Comparison of ENCODE assay signal across 8 cellular contexts in genomic region chr6:158999669-159000403, GRCh38. TPM values are rescaled to one million over a fixed set of nuclear protein-coding genes. Genes with fewer than 3 reads are reported as not detected.
A peak's percentile ranks its signal among the peaks of the same experiment; 100 is the strongest.
DNase-seq lines count a peak whose midpoint lies in the region; ATAC-seq, FAIRE-seq and TF ChIP-seq lines count a peak whose summit lies in the region.

TSS of gene RSPH3 (minus strand) at chr6:159000202. CDS start at chr6:158999550, 652 bp downstream.

- H3K27me3 Mint-ChIP-seq in naive thymus-derived CD4-positive, alpha-beta T cell, result no peaks in the 10 kb centered on the region
- H3K27me3 Mint-ChIP-seq in stimulated activated memory B cell treated with anti-CD40 and anti-IgM and Interleukin-4, amounts not matched to agents 10 μg/mL and 1 μg/mL and 100 μg/mL, for 72 hours, result no peaks in the 10 kb centered on the region

- in situ Hi-C loops in GM23248 (cut with MboI), result no loop called here

- CTCF ChIA-PET in naive thymus-derived CD4-positive, alpha-beta T cell (lab: Charles Lee), result interaction anchor here (0.5 to 2.3 kb wide), 7 partner anchors 9 to 539 kb away, joined by 3 to 12 read pairs (median 3); no protein-coding TSS in a partner anchor

- H3K4me3 Mint-ChIP-seq in naive thymus-derived CD4-positive, alpha-beta T cell, result peak within 1 kb of the TSS; percentile 88 to 99 (median 98)
- peak within 1 kb of the TSS; percentile 97 for H3K4me3 Mint-ChIP-seq in stimulated activated memory B cell treated with anti-CD40 and anti-IgM and Interleukin-4, amounts not matched to agents 10 μg/mL and 1 μg/mL and 100 μg/mL, for 72 hours

- FAIRE-seq in RCC 7860 (lab: Jason Lieb, UNC), result peak; percentile 58

- WGBS in GM23248 (ENCODE audit: low coverage in 1 of 2, low lambda C conversion rate in 2 of 2, missing lambda C conversion rate in 2 of 2), 2 experiments, result 1 to 2% methylated on average over 39 of the region's 49 CpGs

- peak within 1 kb of the TSS; percentile 86 for H2AFZ ChIP-seq in GM23248
- H2AFZ ChIP-seq in Karpas-422 (ENCODE audit: low read length), result peak within 1 kb of the TSS; percentile 89
- H2AFZ ChIP-seq in fibroblast of lung (ENCODE audit: low read length), result peak within 1 kb of the TSS; percentile 97

- peaks cover 18% of the 10 kb centered on the region for H3K4me1 ChIP-seq in GM23248 (ENCODE audit: insufficient read depth)
- H3K4me1 ChIP-seq in Karpas-422 (ENCODE audit: low read length), result peaks cover 17% of the 10 kb centered on the region
- H3K4me1 ChIP-seq in fibroblast of lung (ENCODE audit: control insufficient read depth, extremely low read depth, insufficient read depth, low read length), result peaks cover 7% of the 10 kb centered on the region
- peaks cover 7 to 16% of the 10 kb centered on the region in 2 donors for H3K4me1 ChIP-seq in naive thymus-derived CD4-positive, alpha-beta T cell (ENCODE audit: control insufficient read depth in 2 of 2, insufficient read depth in 2 of 2, low read length in 2 of 2)

- H3K36me3 ChIP-seq in GM23248 (ENCODE audit: low read depth), result no peaks in the 10 kb centered on the region
- H3K36me3 ChIP-seq in Karpas-422 (ENCODE audit: insufficient read depth, low read length), result no peaks in the 10 kb centered on the region
- H3K36me3 ChIP-seq in fibroblast of lung (ENCODE audit: control insufficient read depth, insufficient read depth, low read length), result no peaks in the 10 kb centered on the region
- peaks cover 0 to 7% (median 5%) of the 10 kb centered on the region in 3 experiments for H3K36me3 ChIP-seq in naive thymus-derived CD4-positive, alpha-beta T cell (ENCODE audit: control insufficient read depth in 2 of 3, insufficient read depth in 3 of 3, low read length in 3 of 3)

- H3K9me2 ChIP-seq in GM23248 (ENCODE audit: insufficient read depth), result no peaks in the 10 kb centered on the region
- H3K9me2 ChIP-seq in Karpas-422 (replicated peaks; ENCODE audit: insufficient read depth, low read length), result no peaks in the 10 kb centered on the region

- H3K79me2 ChIP-seq in GM23248 (ENCODE audit: insufficient read depth), result peaks cover 3% of the 10 kb centered on the region
- no peaks in the 10 kb centered on the region for H3K79me2 ChIP-seq in Karpas-422 (ENCODE audit: low read length)
- no peaks in the 10 kb centered on the region for H3K79me2 ChIP-seq in fibroblast of lung (ENCODE audit: control insufficient read depth, insufficient read depth, low read length)

- peak; percentile 93 for ATAC-seq in naive thymus-derived CD4-positive, alpha-beta T cell
- ATAC-seq in stimulated activated memory B cell treated with anti-CD40 and anti-IgM and Interleukin-4, amounts not matched to agents 10 μg/mL and 1 μg/mL and 100 μg/mL, for 72 hours, result peak; percentile 94

- intact Hi-C loops in naive thymus-derived CD4-positive, alpha-beta T cell (cut with micrococcal nuclease), result loop anchor here (1.0 to 2.0 kb wide), 5 partner anchors 9 to 131 kb away; no protein-coding TSS in a partner anchor

- H3K9ac ChIP-seq in GM23248 (peak within 1 kb of the TSS; percentile 86), Karpas-422 (ENCODE audit: low read length) (peak within 1 kb of the TSS; percentile 90), fibroblast of lung (ENCODE audit: insufficient read depth, low read length) (peak within 1 kb of the TSS; percentile 70)

- H3K27ac ChIP-seq in GM23248, result peak within 1 kb of the TSS; percentile 85
- H3K27ac ChIP-seq in Karpas-422 (ENCODE audit: low read length), result peak within 1 kb of the TSS; percentile 70
- H3K27ac ChIP-seq in fibroblast of lung (ENCODE audit: insufficient read depth, low read length), result peak within 1 kb of the TSS; percentile 74
- H3K27ac ChIP-seq in naive thymus-derived CD4-positive, alpha-beta T cell (ENCODE audit: low read depth, low read length), result peak within 1 kb of the TSS; percentile 76

- H3K27me3 ChIP-seq in GM23248 (replicated peaks; ENCODE audit: insufficient read depth) (no peaks in the 10 kb centered on the region), Karpas-422 (ENCODE audit: low read length) (no peaks in the 10 kb centered on the region), fibroblast of lung (ENCODE audit: control insufficient read depth, insufficient read depth, low read length) (no peaks in the 10 kb centered on the region)
- no peaks in the 10 kb centered on the region for H3K27me3 ChIP-seq in naive thymus-derived CD4-positive, alpha-beta T cell (ENCODE audit: control insufficient read depth in 2 of 2, insufficient read depth in 2 of 2, low read length in 2 of 2)

- peaks cover 16 to 35% (median 26%) of the 10 kb centered on the region in 7 donors for H3K4me1 Mint-ChIP-seq in naive thymus-derived CD4-positive, alpha-beta T cell
- H3K4me1 Mint-ChIP-seq in stimulated activated memory B cell treated with anti-CD40 and anti-IgM and Interleukin-4, amounts not matched to agents 10 μg/mL and 1 μg/mL and 100 μg/mL, for 72 hours, result peaks cover 41% of the 10 kb centered on the region

- H3F3A ChIP-seq in GM23248 (ENCODE audit: insufficient read depth), result peaks cover 28% of the 10 kb centered on the region; the same call in 1 of the 2 replicates

- TF ChIP-seq CTCF in fibroblast of lung (conservative IDR thresholded peaks at IDR 0.05 in 1 of 2, IDR thresholded peaks at IDR 0.05 in 1 of 2; ENCODE audit: low read depth in 1 of 2, low read length in 2 of 2), result peak in 1 of 2 donors; percentile 11

- DNase-seq in EH (ENCODE audit: low read depth), result peak; percentile 93
- DNase-seq in GM23248, result peak; percentile 97
- peak; percentile 98 for DNase-seq in Karpas-422
- peak; percentile 84 for DNase-seq in RCC 7860 (ENCODE audit: low spot score)
- peak; percentile 65 to 84 for DNase-seq in activated T-helper 1 cell treated with anti-CD3 and anti-CD28 coated beads, Interleukin-2, amount 50 U/mL, for 16 hours (ENCODE audit: low read depth in 1 of 2, low spot score in 1 of 2)
- peak; percentile 88 to 94 for DNase-seq in fibroblast of lung (ENCODE audit: low read depth in 2 of 2)
- peak; percentile 64 to 93 (median 81) for DNase-seq in naive thymus-derived CD4-positive, alpha-beta T cell

- peak within 1 kb of the TSS; percentile 94 for H3K4me2 ChIP-seq in GM23248 (ENCODE audit: unreplicated experiment)
- peak within 1 kb of the TSS; percentile 84 for H3K4me2 ChIP-seq in Karpas-422 (ENCODE audit: low read depth, low read length, poor library complexity, severe bottlenecking)
- H3K4me2 ChIP-seq in fibroblast of lung (ENCODE audit: extremely low read depth, insufficient read depth, low read length), result peak within 1 kb of the TSS; percentile 98

- peaks cover 0 to 6% (median 0%) of the 10 kb centered on the region in 5 donors for H3K36me3 Mint-ChIP-seq in naive thymus-derived CD4-positive, alpha-beta T cell
- H3K36me3 Mint-ChIP-seq in stimulated activated memory B cell treated with anti-CD40 and anti-IgM and Interleukin-4, amounts not matched to agents 10 μg/mL and 1 μg/mL and 100 μg/mL, for 72 hours, result peaks cover 11% of the 10 kb centered on the region

- H3K27ac Mint-ChIP-seq in naive thymus-derived CD4-positive, alpha-beta T cell, result peak within 1 kb of the TSS; percentile 58 to 95 (median 90)
- peak within 1 kb of the TSS; percentile 77 for H3K27ac Mint-ChIP-seq in stimulated activated memory B cell treated with anti-CD40 and anti-IgM and Interleukin-4, amounts not matched to agents 10 μg/mL and 1 μg/mL and 100 μg/mL, for 72 hours

- no peaks in the 10 kb centered on the region for H4K20me1 ChIP-seq in GM23248 (ENCODE audit: insufficient read depth)
- H4K20me1 ChIP-seq in Karpas-422 (ENCODE audit: insufficient read depth, low read depth, low read length), result no peaks in the 10 kb centered on the region
- no peaks in the 10 kb centered on the region for H4K20me1 ChIP-seq in fibroblast of lung (ENCODE audit: control insufficient read depth, extremely low read depth, insufficient read depth, low read length)

- no peaks in the 10 kb centered on the region for H3K9me3 Mint-ChIP-seq in naive thymus-derived CD4-positive, alpha-beta T cell
- H3K9me3 Mint-ChIP-seq in stimulated activated memory B cell treated with anti-CD40 and anti-IgM and Interleukin-4, amounts not matched to agents 10 μg/mL and 1 μg/mL and 100 μg/mL, for 72 hours, result no peaks in the 10 kb centered on the region

- no peaks in the 10 kb centered on the region for H3K9me3 ChIP-seq in GM23248 (ENCODE audit: low read depth)
- H3K9me3 ChIP-seq in Karpas-422 (ENCODE audit: low read length), result no peaks in the 10 kb centered on the region
- no peaks in the 10 kb centered on the region for H3K9me3 ChIP-seq in fibroblast of lung (ENCODE audit: control insufficient read depth, insufficient read depth, low read depth, low read length)
- no peaks in the 10 kb centered on the region for H3K9me3 ChIP-seq in naive thymus-derived CD4-positive, alpha-beta T cell (ENCODE audit: control insufficient read depth in 2 of 3, low read length in 3 of 3)

- H3K4me3 ChIP-seq in GM23248, result peak within 1 kb of the TSS; percentile 86
- peak within 1 kb of the TSS; percentile 82 for H3K4me3 ChIP-seq in Karpas-422 (ENCODE audit: low read length)
- peak within 1 kb of the TSS; percentile 75 to 86 (median 85) for H3K4me3 ChIP-seq in fibroblast of lung (replicated peaks in 1 of 4; ENCODE audit: control extremely low read depth in 1 of 4, insufficient read depth in 1 of 4, low read depth in 3 of 4, low read length in 4 of 4)
- peak within 1 kb of the TSS; percentile 97 for H3K4me3 ChIP-seq in naive thymus-derived CD4-positive, alpha-beta T cell (ENCODE audit: low read length)

- POLR2A ChIA-PET in naive thymus-derived CD4-positive, alpha-beta T cell (lab: Charles Lee), result interaction anchor here (0.6 to 1.9 kb wide), 14 partner anchors 9 to 1764 kb away, joined by 3 to 11 read pairs (median 3); partner anchors contain the start of genes DYNLT1 and TAGAP

RNA-seq across cellular contexts. Expression of gene RSPH3, which starts in this region (rescaled TPM):
- total RNA-seq in GM23248 (2014; rRNA removed; shearing (Covaris generic)), result 7.2 and 9.4 TPM in 2 replicates
- polyA plus RNA-seq in GM23248 (2016; fragmentation: Nextera tagmentation; extraction: Ambion mirVana) (14.6 and 15.1 TPM in 2 replicates), fibroblast of lung (1.4 and 2.3 TPM in 2 replicates)
- total RNA-seq in Karpas-422 (2014; rRNA removed; shearing (Covaris generic); ENCODE audit: low replicate concordance), result 2.1 and 3.3 TPM in 2 replicates
- 3.6 and 5.9 TPM in 2 replicates for total RNA-seq in fibroblast of lung
- 2.5 and 5.0 TPM in 2 replicates for polyA plus RNA-seq in fibroblast of lung (2012)
- polyA minus RNA-seq in fibroblast of lung (ENCODE audit: low replicate concordance), result 1.5 and 1.9 TPM in 2 replicates
- total RNA-seq in naive thymus-derived CD4-positive, alpha-beta T cell, result 1 to 10 TPM; 1.3 to 3.6 (median 2.7) TPM
- polyA plus RNA-seq in naive thymus-derived CD4-positive, alpha-beta T cell, result 1 to 10 TPM; 2.1 to 2.4 TPM

Comparison
In these comparisons a context has a peak if more than half of its experiments do, and no peak if none do; other contexts are left out.
1. Peak in every context shown above with its lines: DNase-seq, ATAC-seq, H3K4me3 ChIP-seq and H3K27ac ChIP-seq.